Comparison of ENCODE assay signal across 8 cellular contexts in the genomic region with DNA sequence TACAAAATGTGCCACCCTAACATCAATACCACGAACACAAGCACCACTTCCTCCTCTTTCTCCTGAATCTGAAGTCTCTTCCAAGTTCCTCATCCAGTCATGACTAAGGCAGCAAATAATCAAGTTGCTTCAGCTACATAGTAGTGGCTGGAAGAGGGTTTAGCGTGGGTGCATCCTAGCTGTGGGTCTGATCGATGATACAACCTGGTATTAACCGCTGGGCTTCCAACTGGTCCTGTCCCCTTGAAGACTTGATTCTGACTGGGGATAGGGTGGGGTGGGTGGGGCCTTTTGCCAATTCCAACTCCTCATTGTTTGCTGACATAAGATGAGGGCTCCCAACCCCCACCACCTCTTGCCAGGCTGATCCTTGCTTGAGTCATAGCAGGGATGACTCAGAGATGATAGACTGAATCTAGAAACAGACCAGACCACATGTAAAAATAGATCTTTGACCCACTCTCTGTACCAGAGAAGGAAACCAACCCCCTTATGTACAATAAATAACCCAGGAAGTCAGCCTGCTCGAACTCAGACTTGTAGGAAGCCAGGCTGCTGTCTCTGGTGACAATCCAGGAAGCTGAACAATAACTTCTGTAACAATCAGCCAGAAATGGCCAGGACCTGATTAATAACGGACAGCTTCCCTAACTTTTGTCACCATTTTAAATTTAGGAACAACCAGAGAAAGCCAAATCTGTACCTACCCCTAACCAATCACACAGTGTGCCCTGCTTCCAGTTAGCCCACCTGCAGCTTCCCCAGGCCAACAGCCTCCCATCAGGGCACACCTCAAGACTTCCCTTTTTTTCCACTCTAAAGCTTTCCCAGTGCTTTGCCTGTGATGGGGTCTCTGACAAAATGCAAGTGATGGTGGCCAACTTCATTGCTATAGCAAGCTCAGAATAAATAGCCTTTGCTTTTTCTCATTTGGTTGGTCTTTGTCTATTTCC.
DNase-seq lines count a peak whose midpoint lies in the region; ATAC-seq lines count a peak whose summit lies in the region.

No MANE protein-coding gene starts in this region.

- H3K4me3 Mint-ChIP-seq in activated naive CD4-positive, alpha-beta T cell treated with anti-CD3 and anti-CD28 coated beads, Interleukin-2, amount 50 U/mL, for 24 hours = no peak overlapping the region
- H3K4me3 Mint-ChIP-seq in immature natural killer cell = peak overlapping the region in 1 of 5 donors; percentile 33

- peaks cover 2% of the 10 kb centered on the region for H3K27me3 Mint-ChIP-seq in activated naive CD4-positive, alpha-beta T cell treated with anti-CD3 and anti-CD28 coated beads, Interleukin-2, amount 50 U/mL, for 24 hours
- H3K27me3 Mint-ChIP-seq in immature natural killer cell (ENCODE audit: low read depth in 3 of 3) = peaks cover 0 to 3% (median 2%) of the 10 kb centered on the region in 3 donors

- ATAC-seq in HG02840 (IDR thresholded peaks at IDR 0.05; ENCODE audit: low FRiP score, unreplicated experiment) = peak; percentile 96

- no peaks in the 10 kb centered on the region for H3K36me3 Mint-ChIP-seq in activated naive CD4-positive, alpha-beta T cell treated with anti-CD3 and anti-CD28 coated beads, Interleukin-2, amount 50 U/mL, for 24 hours
- no peaks in the 10 kb centered on the region for H3K36me3 Mint-ChIP-seq in immature natural killer cell

- H3K27ac Mint-ChIP-seq in activated naive CD4-positive, alpha-beta T cell treated with anti-CD3 and anti-CD28 coated beads, Interleukin-2, amount 50 U/mL, for 24 hours = peak overlapping the region; percentile 78
- peak overlapping the region; percentile 8 to 88 (median 68) for H3K27ac Mint-ChIP-seq in immature natural killer cell

- DNase-seq in activated effector memory CD4-positive, alpha-beta T cell treated with anti-CD3 and anti-CD28 coated beads, Interleukin-2, amount 50 U/mL, for 16 hours = peak; percentile 72
- no peak for DNase-seq in activated effector memory CD4-positive, alpha-beta T cell treated with Interleukin-2 at 50 U/mL for 16 hours
- DNase-seq in NOMO-1 treated with dmso at 0.1 percent for 144 hours (lab: John Stamatoyannopoulos, UW; ENCODE audit: unreplicated experiment) (peak; percentile 65), immature natural killer cell (peak in 2 of 3 donors; percentile 27 to 35), activated gamma-delta T cell treated with Interleukin-2 at 50 U/mL for 16 hours (no peak)
- DNase-seq in stimulated activated CD8-positive, alpha-beta memory T cell treated with anti-CD3 and anti-CD28 coated beads, Interleukin-4, amount 100 ng/mL, for 24 hours (ENCODE audit: low read depth) = peak; percentile 44

- H3K4me1 Mint-ChIP-seq in activated naive CD4-positive, alpha-beta T cell treated with anti-CD3 and anti-CD28 coated beads, Interleukin-2, amount 50 U/mL, for 24 hours = peaks cover 28% of the 10 kb centered on the region
- H3K4me1 Mint-ChIP-seq in immature natural killer cell = peaks cover 26 to 46% of the 10 kb centered on the region in 2 donors

- no peaks in the 10 kb centered on the region for H3K9me3 Mint-ChIP-seq in activated naive CD4-positive, alpha-beta T cell treated with anti-CD3 and anti-CD28 coated beads, Interleukin-2, amount 50 U/mL, for 24 hours
- no peaks in the 10 kb centered on the region for H3K9me3 Mint-ChIP-seq in immature natural killer cell

Comparison
In these comparisons a context has a peak if more than half of its experiments do, and no peak if none do; other contexts are left out.
1. DNase-seq: peak in activated effector memory CD4-positive, alpha-beta T cell treated with anti-CD3 and anti-CD28 coated beads, Interleukin-2, amount 50 U/mL, for 16 hours (single experiment), NOMO-1 treated with dmso at 0.1 percent for 144 hours (single experiment), immature natural killer cell (2 of 3) and stimulated activated CD8-positive, alpha-beta memory T cell treated with anti-CD3 and anti-CD28 coated beads, Interleukin-4, amount 100 ng/mL, for 24 hours (single experiment); none in activated effector memory CD4-positive, alpha-beta T cell treated with Interleukin-2 at 50 U/mL for 16 hours (single experiment) and activated gamma-delta T cell treated with Interleukin-2 at 50 U/mL for 16 hours (single experiment).